ENCODE assay signal across 7 cellular contexts in genomic region chr10:100968839-100969174, GRCh38. TPM values are rescaled to one million over a fixed set of nuclear protein-coding genes. Genes with fewer than 3 reads are reported as not detected.
A peak's percentile ranks its signal among the peaks of the same experiment; 100 is the strongest.
DNase-seq lines count a peak whose midpoint lies in the region; TF ChIP-seq lines count a peak whose summit lies in the region.
"Had no signal": no experiment of that assay in that cellular context is flagged by ENCODE, and none has a peak within 500 bp of the region (broad histone marks: within the 10 kb centered on the region; RNA-seq: fewer than 3 reads in every experiment).

No MANE protein-coding gene starts in this region.

- H3K36me3 ChIP-seq in HAP-1 (replicated peaks): no peaks in the 10 kb centered on the region; the same call in 1 of the 2 replicates
- no peaks in the 10 kb centered on the region for H3K36me3 ChIP-seq in breast epithelium
- H3K36me3 ChIP-seq in neural progenitor cell: no peaks in the 10 kb centered on the region

- no peak for DNase-seq in HAP-1 (ENCODE audit: low spot score in 2 of 2)
- DNase-seq in breast epithelium (ENCODE audit: low spot score in 2 of 2): no peak
- DNase-seq in neural progenitor cell (ENCODE audit: low spot score): no peak
- DNase-seq in DMS53 (lab: John Stamatoyannopoulos, UW): no peak
- DNase-seq in SIG-M5 treated with dmso at 0.1 percent for 504 hours (lab: John Stamatoyannopoulos, UW; ENCODE audit: unreplicated experiment): no peak
- DNase-seq in NCI-H1048 (lab: John Stamatoyannopoulos, UW): no peak
- DNase-seq: activated CD4-positive, CD25-positive, alpha-beta regulatory T cell treated with anti-CD3 and anti-CD28 coated beads, Interleukin-2, amount 50 U/mL, for 72 hours had no signal

- H3K27ac ChIP-seq in breast epithelium: no peak overlapping the region
- no peak overlapping the region for H3K27ac ChIP-seq in neural progenitor cell

- H3F3A ChIP-seq in neural progenitor cell (ENCODE audit: low read depth): peaks cover 33% of the 10 kb centered on the region

- no peaks in the 10 kb centered on the region for H3K79me2 ChIP-seq in neural progenitor cell (ENCODE audit: low read depth)

- H3K27ac Mint-ChIP-seq in neural progenitor cell: no peak overlapping the region

- peak overlapping the region; percentile 91 for H2AFZ ChIP-seq in neural progenitor cell (replicated peaks)

- no peak overlapping the region for H3K9ac ChIP-seq in neural progenitor cell

- TF ChIP-seq CTCF in breast epithelium (IDR thresholded peaks at IDR 0.05) (no peak), neural progenitor cell (IDR thresholded peaks at IDR 0.05) (no peak)

- peaks cover 12% of the 10 kb centered on the region for H3K27me3 Mint-ChIP-seq in neural progenitor cell (ENCODE audit: insufficient read depth, low read depth)

- no peaks in the 10 kb centered on the region for H3K9me3 Mint-ChIP-seq in neural progenitor cell

- H3K27me3 ChIP-seq in HAP-1 (ENCODE audit: low read depth) (no peaks in the 10 kb centered on the region), breast epithelium (no peaks in the 10 kb centered on the region), neural progenitor cell (peaks cover 20% of the 10 kb centered on the region)

- H3K4me1 Mint-ChIP-seq in neural progenitor cell: peaks cover 31% of the 10 kb centered on the region

- H3K9me3 ChIP-seq in HAP-1: no peaks in the 10 kb centered on the region
- H3K9me3 ChIP-seq in breast epithelium: no peaks in the 10 kb centered on the region
- no peaks in the 10 kb centered on the region for H3K9me3 ChIP-seq in neural progenitor cell (ENCODE audit: low read depth)

- H3K4me3 Mint-ChIP-seq in neural progenitor cell: peak overlapping the region; percentile 85

- H3K4me1 ChIP-seq in HAP-1 (0 out of 2 replicates have a peak, but pooled peaks cover 4% of the 10 kb centered on the region), breast epithelium (no peaks in the 10 kb centered on the region), neural progenitor cell (peaks cover 13% of the 10 kb centered on the region)

- H3K4me3 ChIP-seq in HAP-1 (peak overlapping the region; percentile 55), breast epithelium (peak overlapping the region; percentile 46 to 74 (median 71)), neural progenitor cell (peak overlapping the region; percentile 69)

- peaks cover 3% of the 10 kb centered on the region for H3K36me3 Mint-ChIP-seq in neural progenitor cell

- in situ Hi-C loops in HAP-1 (cut with MboI; ENCODE audit: low sequenced_read_pairs): no loop called here

- TF ChIP-seq POLR2A in breast epithelium (IDR thresholded peaks at IDR 0.05): no peak

- peak overlapping the region; percentile 93 for H3K4me2 ChIP-seq in neural progenitor cell

- peaks cover 4% of the 10 kb centered on the region for H4K20me1 ChIP-seq in neural progenitor cell (ENCODE audit: low read depth)

- intact Hi-C loops in breast epithelium (cut with DNase I; ENCODE audit: low total_unique reads): no loop called here

RNA-seq across cellular contexts. Expression of gene SEMA4G, which starts 0.5 kb away (rescaled TPM):
- total RNA-seq in breast epithelium: 1 to 10 TPM in 2 of 3 donors, under 1 TPM in 1; 0.48 to 2.9 (median 2.2) TPM
- 2.3 and 5.4 TPM in 2 replicates for total RNA-seq in neural progenitor cell (ENCODE audit: low replicate concordance)

RNA-seq across cellular contexts. Expression of gene MRPL43, which starts 18.5 kb away (rescaled TPM):
- 100 to 1,000 TPM in 1 of 3 donors, 10 to 100 TPM in 2; 75.4 to 104 (median 84.6) TPM for total RNA-seq in breast epithelium
- 24.5 and 55.8 TPM in 2 replicates for total RNA-seq in neural progenitor cell (ENCODE audit: low replicate concordance)

RNA-seq across cellular contexts. Expression of gene TWNK, which starts 18.5 kb away (rescaled TPM):
- total RNA-seq in breast epithelium: 1 to 10 TPM; 3.4 to 7.5 (median 5.3) TPM
- total RNA-seq in neural progenitor cell (ENCODE audit: low replicate concordance): 6.4 and 7.1 TPM in 2 replicates

RNA-seq across cellular contexts. Expression of gene LZTS2, which starts 30.8 kb away (rescaled TPM):
- total RNA-seq in breast epithelium: 10 to 100 TPM; 44.0 to 67.5 (median 61.3) TPM
- total RNA-seq in neural progenitor cell (ENCODE audit: low replicate concordance): 34.7 and 111 TPM in 2 replicates

RNA-seq across cellular contexts. Expression of gene SLF2, which starts 56.0 kb away (rescaled TPM):
- total RNA-seq in breast epithelium: 10 to 100 TPM; 24.8 to 34.2 (median 31.8) TPM
- 15.5 and 19.5 TPM in 2 replicates for total RNA-seq in neural progenitor cell (ENCODE audit: low replicate concordance)
